In genomic region chr10:77461636-77462296, GRCh38 we compare ENCODE assay signal across 25 cellular contexts.
DNase-seq lines count a peak whose midpoint lies in the region; TF ChIP-seq lines count a peak whose summit lies in the region.
"Had no signal": no experiment of that assay in that cellular context is flagged by ENCODE, and none has a peak within 500 bp of the region (broad histone marks: within the 10 kb centered on the region; RNA-seq: fewer than 3 reads in every experiment).

No MANE protein-coding gene starts in this region.

- TF ChIP-seq CTCF in HEK293 (tag by site-specific recombination; IDR thresholded peaks at IDR 0.05) (no peak), NB4 (IDR thresholded peaks at IDR 0.05; ENCODE audit: low read depth, low read length) (no peak)

- H3K4me1 ChIP-seq in BLaER1 treated with 17β-estradiol and CSF1 and Interleukin-3, amounts not matched to agents 10 nM and 100 nM, result peaks cover 17 to 71% (median 32%) of the 10 kb centered on the region in 10 experiments; a peak in 19 of 20 replicates
- no peaks in the 10 kb centered on the region for H3K4me1 ChIP-seq in HEK293 (ENCODE audit: control insufficient read depth, insufficient read depth, low read length)

- no peaks in the 10 kb centered on the region for H3K36me3 ChIP-seq in BLaER1 treated with 17β-estradiol and CSF1 and Interleukin-3, amounts not matched to agents 10 nM and 100 nM
- H3K36me3 ChIP-seq in HEK293 (ENCODE audit: control insufficient read depth in 2 of 2, insufficient read depth in 1 of 2, low read length in 2 of 2), result no peaks in the 10 kb centered on the region
- H3K36me3 ChIP-seq: thoracic aorta had no signal

- no peak for TF ChIP-seq POLR2A in NB4 (IDR thresholded peaks at IDR 0.05; ENCODE audit: extremely low read depth, insufficient read length)

- H3K4me2 ChIP-seq in BLaER1 treated with 17β-estradiol and CSF1 and Interleukin-3, amounts not matched to agents 10 nM and 100 nM, result peak overlapping the region; percentile 0 to 69 (median 47); a peak in 20 of 22 replicates

- H3K27me3 ChIP-seq in BLaER1 treated with 17β-estradiol and CSF1 and Interleukin-3, amounts not matched to agents 10 nM and 100 nM, result no peaks in the 10 kb centered on the region

- POLR2A ChIA-PET in HEK293 (lab: Yijun Ruan, JAX), result no interaction called here

- no peak overlapping the region for H3K9ac ChIP-seq in BLaER1 treated with 17β-estradiol and CSF1 and Interleukin-3, amounts not matched to agents 10 nM and 100 nM

- no peak overlapping the region; a peak in 2 of 22 replicates for H3K27ac ChIP-seq in BLaER1 treated with 17β-estradiol and CSF1 and Interleukin-3, amounts not matched to agents 10 nM and 100 nM
- H3K27ac ChIP-seq in HEK293 (ENCODE audit: extremely low read depth, low read depth, low read length), result no peak overlapping the region
- H3K27ac ChIP-seq: HL-60, thoracic aorta, VCaP had no signal

- DNase-seq in NB4 (ENCODE audit: low read depth) (peak; percentile 14), islet precursor cell (peak; percentile 80), AG20443 (ENCODE audit: low spot score) (no peak), ureter (ENCODE audit: low spot score) (no peak), anterior cingulate cortex (lab: John Stamatoyannopoulos, UW) (no peak), NCI-H1436 treated with DMSO at 0.1 percent for 48 hours (lab: John Stamatoyannopoulos, UW) (no peak)
- DNase-seq: activated CD4-positive, alpha-beta T cell treated with anti-CD3 and anti-CD28 coated beads for 48 hours; activated gamma-delta T cell treated with Interleukin-2 at 50 U/mL for 16 hours; activated T-cell treated with anti-CD3 and anti-CD28 coated beads, Interleukin-2, amount 50 U/mL, for 1 hour; AML-193; CD8-positive, alpha-beta memory T cell; dermis blood vessel endothelial cell; DMS53; GDM1; left ventricle myocardium superior; naive B cell; NCI-H1694 treated with DMSO at 0.1 percent for 48 hours; occipital lobe; PC-3; SHP77 had no signal

- no peak overlapping the region for H3K4me3 ChIP-seq in BLaER1 treated with 17β-estradiol and CSF1 and Interleukin-3, amounts not matched to agents 10 nM and 100 nM
- no peak overlapping the region for H3K4me3 ChIP-seq in HEK293 (ENCODE audit: low read depth, low read length)
- H3K4me3 ChIP-seq in NB4 (ENCODE audit: low read depth, low read length), result no peak overlapping the region
- H3K4me3 ChIP-seq: thoracic aorta had no signal

- H4K20me1 ChIP-seq in BLaER1 treated with 17β-estradiol and CSF1 and Interleukin-3, amounts not matched to agents 10 nM and 100 nM, result peaks cover 0 to 74% (median 0%) of the 10 kb centered on the region in 11 experiments; a peak in 2 of 22 replicates

- CTCF ChIA-PET in HEK293 (lab: Yijun Ruan, JAX), result no interaction called here

- no peaks in the 10 kb centered on the region for H3K9me3 ChIP-seq in BLaER1 treated with 17β-estradiol and CSF1 and Interleukin-3, amounts not matched to agents 10 nM and 100 nM (replicated peaks in 1 of 11)
- no peaks in the 10 kb centered on the region for H3K9me3 ChIP-seq in HEK293 (ENCODE audit: control insufficient read depth, insufficient read depth, low read depth, low read length)
- H3K9me3 ChIP-seq: thoracic aorta had no signal

TF ChIP-seq in HEK293, 187 proteins besides CTCF, POLR2A, EP300 and RAD21 (continues in another document):
- TF ChIP-seq ZNF148 (tag by site-specific recombination; IDR thresholded peaks at IDR 0.05; ENCODE audit: borderline replicate concordance) (no peak), ZNF513 (tag by site-specific recombination; IDR thresholded peaks at IDR 0.05) (no peak), ZNF202 (tag by site-specific recombination; IDR thresholded peaks at IDR 0.05; ENCODE audit: borderline replicate concordance) (no peak), ZNF114 (tag by site-specific recombination; IDR thresholded peaks at IDR 0.05) (no peak), ZNF701 (tag by site-specific recombination; IDR thresholded peaks at IDR 0.05) (no peak), SETDB1 (IDR thresholded peaks at IDR 0.05; ENCODE audit: insufficient read length, low read length) (no peak), ZNF707 (tag by site-specific recombination; IDR thresholded peaks at IDR 0.05) (no peak), ZNF521 (tag by site-specific recombination; IDR thresholded peaks at IDR 0.05) (no peak), ZFP3 (tag by site-specific recombination; IDR thresholded peaks at IDR 0.05; ENCODE audit: low read depth) (no peak), ZNF324 (tag by site-specific recombination; IDR thresholded peaks at IDR 0.05) (no peak), KLF9 (tag by site-specific recombination; IDR thresholded peaks at IDR 0.05; ENCODE audit: low read depth) (no peak), ZBTB10 (tag by site-specific recombination; IDR thresholded peaks at IDR 0.05) (0 out of 2 replicates have a peak, but pooled peaks have one; percentile 26), SP7 (tag by site-specific recombination; IDR thresholded peaks at IDR 0.05) (no peak), ZBTB8A (tag by site-specific recombination; IDR thresholded peaks at IDR 0.05) (no peak), ZNF184 (tag by site-specific recombination; IDR thresholded peaks at IDR 0.05) (no peak), ZNF214 (tag by site-specific recombination; IDR thresholded peaks at IDR 0.05; ENCODE audit: borderline replicate concordance) (no peak), ZNF548 (tag by site-specific recombination; IDR thresholded peaks at IDR 0.05) (no peak), ZBTB6 (tag by site-specific recombination; IDR thresholded peaks at IDR 0.05) (no peak), ZNF514 (tag by site-specific recombination; IDR thresholded peaks at IDR 0.05) (no peak)

Comparison
In these comparisons a context has a peak if more than half of its experiments do, and no peak if none do; other contexts are left out.
1. DNase-seq: peak in NB4 (single experiment) and islet precursor cell (single experiment); none in AG20443 (single experiment), ureter (single experiment), anterior cingulate cortex (0 of 58) and NCI-H1436 treated with DMSO at 0.1 percent for 48 hours (single experiment).